Comparison of ENCODE assay signal across 18 cellular contexts in genomic region chr20:10137533-10137932, GRCh38.
DNase-seq lines count a peak whose midpoint lies in the region; ATAC-seq and TF ChIP-seq lines count a peak whose summit lies in the region.
"Had no signal": no experiment of that assay in that cellular context is flagged by ENCODE, and none has a peak within 500 bp of the region (broad histone marks: within the 10 kb centered on the region; RNA-seq: fewer than 3 reads in every experiment).

No MANE protein-coding gene starts in this region.

- no peak overlapping the region for H2AK5ac ChIP-seq in mesendoderm (ENCODE audit: low read length)

- H3K79me2 ChIP-seq in mesendoderm (ENCODE audit: control insufficient read depth, insufficient read depth, low read length): no peaks in the 10 kb centered on the region

- 61 to 73% (median 65%) methylated on average over 3 of the region's 3 CpGs for WGBS in heart left ventricle, 4 donors
- 59% methylated on average over 3 of the region's 3 CpGs for WGBS in right cardiac atrium
- WGBS in mesendoderm (ENCODE audit: extremely low coverage, insufficient coverage, low lambda C conversion rate): no CpG with 5 or more reads among the region's 3 CpGs

- TF ChIP-seq CTCF in heart left ventricle (IDR thresholded peaks at IDR 0.05): no peak
- no peak for TF ChIP-seq CTCF in right atrium auricular region (IDR thresholded peaks at IDR 0.05)
- TF ChIP-seq CTCF in vagina (IDR thresholded peaks at IDR 0.05): no peak

- H3K9me3 ChIP-seq in heart left ventricle (no peaks in the 10 kb centered on the region), right atrium auricular region (no peaks in the 10 kb centered on the region), right cardiac atrium (ENCODE audit: control insufficient read depth, low read length) (no peaks in the 10 kb centered on the region), vagina (no peaks in the 10 kb centered on the region)
- H3K9me3 ChIP-seq: MG63, Peyer's patch had no signal

- no peak overlapping the region for H2BK5ac ChIP-seq in mesendoderm (ENCODE audit: low read length)

- TF ChIP-seq POLR2A in heart left ventricle (IDR thresholded peaks at IDR 0.05) (no peak), vagina (IDR thresholded peaks at IDR 0.05) (no peak)

- H3K27ac ChIP-seq in heart left ventricle: peak overlapping the region in 3 of 12 donors; percentile 34 to 64 (median 62)
- no peak overlapping the region for H3K27ac ChIP-seq in right atrium auricular region
- H3K27ac ChIP-seq in right cardiac atrium (ENCODE audit: low read length): no peak overlapping the region
- no peak overlapping the region for H3K27ac ChIP-seq in mesendoderm (ENCODE audit: low read depth, low read length)
- no peak overlapping the region for H3K27ac ChIP-seq in vagina
- H3K27ac ChIP-seq: Peyer's patch had no signal

- ATAC-seq in heart left ventricle: peak in 3 of 4 donors; percentile 60 to 76 (median 76)
- peak; percentile 14 to 61 for ATAC-seq in right cardiac atrium
- no peak for ATAC-seq in HG03460 (IDR thresholded peaks at IDR 0.05; ENCODE audit: unreplicated experiment)
- ATAC-seq: K562 had no signal

- DNase-seq in heart left ventricle (peak in 4 of 5 donors; percentile 8 to 40 (median 22)), right atrium auricular region (ENCODE audit: low spot score) (no peak), HuH-7.5 (ENCODE audit: low spot score) (peak; percentile 22), right cardiac atrium (no peak), mesendoderm (peak; percentile 21), NCI-H510A treated with DMSO at 0.1 percent for 48 hours (lab: John Stamatoyannopoulos, UW) (no peak), vagina (ENCODE audit: extremely low spot score in 2 of 2) (no peak)
- DNase-seq: GDM1, MG63, NCI-H1436, NCI-H187 treated with DMSO at 0.1 percent for 48 hours, NCI-H2107, NCI-H226, NCI-H524, NCI-H82, Peyer's patch had no signal

- no peak overlapping the region for H4K8ac ChIP-seq in mesendoderm (ENCODE audit: low read depth, low read length)

- no peak overlapping the region for H4K5ac ChIP-seq in mesendoderm (ENCODE audit: low read length)

- H3K27me3 ChIP-seq in heart left ventricle (no peaks in the 10 kb centered on the region), right atrium auricular region (no peaks in the 10 kb centered on the region), right cardiac atrium (ENCODE audit: control insufficient read depth, insufficient read depth) (no peaks in the 10 kb centered on the region), mesendoderm (ENCODE audit: insufficient read depth, low read length, poor library complexity) (no peaks in the 10 kb centered on the region), vagina (no peaks in the 10 kb centered on the region)
- H3K27me3 ChIP-seq: MG63, Peyer's patch had no signal

- no peak overlapping the region for H3K9ac ChIP-seq in mesendoderm (ENCODE audit: low read length)

- no peak overlapping the region for H2BK120ac ChIP-seq in mesendoderm (ENCODE audit: low read depth, low read length)

- intact Hi-C loops in heart left ventricle (cut with DNase I): loop anchor here in 1 of 10 donors (10.0 kb wide), 1 partner anchor 217 kb away; no protein-coding TSS in a partner anchor
- intact Hi-C loops in right cardiac atrium (cut with DNase I): no loop called here
- intact Hi-C loops in vagina (cut with DNase I): no loop called here

- no peak overlapping the region for H3K18ac ChIP-seq in mesendoderm (ENCODE audit: low read length)

- no peak overlapping the region for H3K4ac ChIP-seq in mesendoderm (ENCODE audit: low read depth, low read length)

- H3K56ac ChIP-seq in mesendoderm (ENCODE audit: low read length): no peak overlapping the region

- no peak overlapping the region for H3K23ac ChIP-seq in mesendoderm (ENCODE audit: low read length)

- no peak overlapping the region for H2BK15ac ChIP-seq in mesendoderm (replicated peaks; ENCODE audit: low read depth)

- H3K4me1 ChIP-seq in heart left ventricle: peaks cover 0 to 4% (median 0%) of the 10 kb centered on the region in 12 donors
- no peaks in the 10 kb centered on the region for H3K4me1 ChIP-seq in right atrium auricular region
- no peaks in the 10 kb centered on the region for H3K4me1 ChIP-seq in right cardiac atrium (ENCODE audit: control insufficient read depth, insufficient read depth, low read length)
- H3K4me1 ChIP-seq in mesendoderm (ENCODE audit: control insufficient read depth, low read depth, low read length): no peaks in the 10 kb centered on the region
- no peaks in the 10 kb centered on the region for H3K4me1 ChIP-seq in vagina
- H3K4me1 ChIP-seq: Peyer's patch had no signal

- no peaks in the 10 kb centered on the region for H3K79me1 ChIP-seq in mesendoderm (ENCODE audit: low read length)

- H3K4me3 ChIP-seq in heart left ventricle: no peak overlapping the region
- no peak overlapping the region for H3K4me3 ChIP-seq in right atrium auricular region
- H3K4me3 ChIP-seq in right cardiac atrium (ENCODE audit: low read length): no peak overlapping the region
- no peak overlapping the region for H3K4me3 ChIP-seq in mesendoderm (ENCODE audit: low read length)
- no peak overlapping the region for H3K4me3 ChIP-seq in vagina
- H3K4me3 ChIP-seq: K562, MG63, Peyer's patch had no signal

- no peak overlapping the region for H3K4me2 ChIP-seq in mesendoderm (ENCODE audit: low read length)

- H3K36me3 ChIP-seq in heart left ventricle (no peaks in the 10 kb centered on the region), right atrium auricular region (no peaks in the 10 kb centered on the region), mesendoderm (ENCODE audit: control insufficient read depth, insufficient read depth, low read length) (no peaks in the 10 kb centered on the region), vagina (no peaks in the 10 kb centered on the region)
- H3K36me3 ChIP-seq: MG63, Peyer's patch had no signal

Comparison
In these comparisons a context has a peak if more than half of its experiments do, and no peak if none do; other contexts are left out.
1. DNase-seq: peak in heart left ventricle (4 of 5), HuH-7.5 (single experiment) and mesendoderm (single experiment); none in right atrium auricular region (single experiment), right cardiac atrium (0 of 3), NCI-H510A treated with DMSO at 0.1 percent for 48 hours (single experiment) and vagina (0 of 2).